ENCODE assay signal across 14 cellular contexts in the genomic region with DNA sequence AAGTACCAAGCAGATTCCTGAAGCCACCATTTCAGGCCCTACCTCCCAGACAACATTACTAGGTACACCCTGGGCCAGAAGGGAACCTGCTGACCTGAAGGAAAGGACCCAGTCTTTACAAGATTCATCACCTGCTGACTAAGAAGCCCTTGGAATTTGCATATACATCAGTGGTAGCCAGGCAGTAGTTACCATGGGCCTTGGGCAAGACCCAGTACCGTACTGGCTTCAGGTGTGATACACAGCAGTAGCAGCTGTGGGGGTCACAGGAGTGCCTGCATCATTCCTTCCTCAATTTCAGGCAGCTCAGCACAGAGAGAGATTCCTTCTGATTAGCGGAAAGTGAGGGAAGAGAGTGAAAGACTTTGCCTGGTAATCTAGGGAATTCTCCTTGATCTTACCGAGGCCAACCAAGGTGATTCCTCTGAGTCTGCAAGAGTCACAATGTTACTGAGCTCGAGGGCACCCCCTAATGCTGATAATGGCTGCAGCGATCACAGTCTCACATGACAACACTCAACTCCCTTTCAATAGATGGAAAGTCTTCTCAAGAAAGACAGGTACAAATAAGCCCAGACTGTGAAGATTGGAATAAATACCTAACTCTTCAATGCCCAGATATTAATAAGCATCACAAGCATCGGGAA.
"Had no signal": no experiment of that assay in that cellular context is flagged by ENCODE, and none has a peak within 500 bp of the region (broad histone marks: within the 10 kb centered on the region; RNA-seq: fewer than 3 reads in every experiment).

No MANE protein-coding gene starts in this region.

- H3K36me3 Mint-ChIP-seq: brain had no signal

- DNase-seq: activated effector memory CD4-positive, alpha-beta T cell treated with Interleukin-2 at 50 U/mL for 16 hours; activated T-cell treated with anti-CD3 and anti-CD28 coated beads, Interleukin-2, amount 50 U/mL, for 24 hours; dorsolateral prefrontal cortex; heart right ventricle; pancreas; retina had no signal

- H3K4me3 ChIP-seq: dorsolateral prefrontal cortex, gastrocnemius medialis, heart right ventricle, pancreas, skin epidermis had no signal

- H3K27ac Mint-ChIP-seq: activated naive CD4-positive, alpha-beta T cell treated with anti-CD3 and anti-CD28 coated beads, Interleukin-2, amount 50 U/mL, for 72 hours; activated T-cell treated with anti-CD3 and anti-CD28 coated beads, Interleukin-2, amount 50 U/mL, for 24 hours; brain; mesothelial cell of epicardium; T-helper 1 cell treated with Interleukin-12 subunit alpha and Interleukin-12 subunit beta and Interleukin-4 antibody, amounts not matched to agents 30 μg/mL and 1 μg/mL, for 36 hours had no signal

- H3K4me1 Mint-ChIP-seq: brain, mesothelial cell of epicardium, neural crest cell had no signal

- H3K27ac ChIP-seq: dorsolateral prefrontal cortex, heart right ventricle, pancreas, skin epidermis had no signal

- ATAC-seq: activated CD4-positive, CD25-positive, alpha-beta regulatory T cell treated with anti-CD3 and anti-CD28 coated beads, Interleukin-2, amount 50 U/mL, for 24 hours; activated naive CD4-positive, alpha-beta T cell treated with anti-CD3 and anti-CD28 coated beads, Interleukin-2, amount 50 U/mL, for 72 hours; pancreas had no signal

- H3K4me1 ChIP-seq: gastrocnemius medialis, heart right ventricle, pancreas had no signal

- H3K36me3 ChIP-seq: gastrocnemius medialis, heart right ventricle, pancreas had no signal

- H3K4me3 Mint-ChIP-seq: activated T-cell treated with anti-CD3 and anti-CD28 coated beads, Interleukin-2, amount 50 U/mL, for 24 hours; brain; mesothelial cell of epicardium; neural crest cell; T-helper 1 cell treated with Interleukin-12 subunit alpha and Interleukin-12 subunit beta and Interleukin-4 antibody, amounts not matched to agents 30 μg/mL and 1 μg/mL, for 36 hours had no signal

- H3K27me3 ChIP-seq: dorsolateral prefrontal cortex, gastrocnemius medialis, pancreas had no signal

- H3K9me3 Mint-ChIP-seq: activated T-cell treated with anti-CD3 and anti-CD28 coated beads, Interleukin-2, amount 50 U/mL, for 24 hours had no signal
